Comparison of ENCODE assay signal across 1 cellular context in the genomic region with DNA sequence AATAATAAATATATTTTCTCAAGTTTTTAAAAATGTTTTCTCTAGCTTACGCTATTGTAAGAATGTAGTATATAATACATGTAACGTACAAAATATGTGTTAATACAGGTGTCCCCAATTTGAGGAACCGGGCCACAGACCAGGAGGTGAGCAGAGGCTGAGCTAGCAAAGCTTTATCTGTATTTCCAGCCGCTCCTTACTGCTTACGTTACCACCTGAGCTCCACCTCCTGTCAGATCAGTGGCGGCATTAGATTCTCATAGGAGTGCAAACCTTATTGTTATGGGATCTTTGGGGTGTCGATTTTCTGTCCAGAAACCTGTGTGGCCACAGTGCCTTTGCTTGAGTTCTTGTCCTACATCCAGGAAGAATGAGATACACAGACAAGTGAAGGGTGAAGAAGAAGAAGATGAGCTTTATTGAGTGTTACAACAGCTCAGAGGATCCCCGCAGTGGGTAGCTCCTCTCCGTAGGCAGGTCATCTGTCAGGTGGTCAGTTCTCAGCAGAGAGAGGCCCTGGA.
TF ChIP-seq lines count a peak whose summit lies in the region.

No MANE protein-coding gene starts in this region.

TF ChIP-seq in K562, 482 proteins besides CTCF, POLR2A, EP300 and RAD21 (continues in another document):
- TF ChIP-seq ZNF318 (IDR thresholded peaks at IDR 0.05; ENCODE audit: borderline replicate concordance in 1 of 2, low read depth in 1 of 2) = no peak
- TF ChIP-seq HMGN3 (IDR thresholded peaks at IDR 0.05; ENCODE audit: borderline replicate concordance, extremely low read depth, insufficient read length, low read depth, low read length) = no peak
- no peak for TF ChIP-seq ELF2 (CRISPR knock-in tag; IDR thresholded peaks at IDR 0.05)
- peak; percentile 44; the same call in 1 of the 2 replicates for TF ChIP-seq TCF3 (CRISPR knock-in tag; IDR thresholded peaks at IDR 0.05)
- TF ChIP-seq ZC3H11A (IDR thresholded peaks at IDR 0.05; ENCODE audit: low read depth, low read length) = no peak
- TF ChIP-seq POLR3A (IDR thresholded peaks at IDR 0.05; ENCODE audit: borderline replicate concordance, extremely low read depth, insufficient read depth, insufficient read length) = no peak
- no peak for TF ChIP-seq FOS (IDR thresholded peaks at IDR 0.05; ENCODE audit: extremely low read depth, insufficient read length)
- no peak for TF ChIP-seq TCFL5 (CRISPR knock-in tag; conservative IDR thresholded peaks at IDR 0.05)
- TF ChIP-seq, protein P1, sequence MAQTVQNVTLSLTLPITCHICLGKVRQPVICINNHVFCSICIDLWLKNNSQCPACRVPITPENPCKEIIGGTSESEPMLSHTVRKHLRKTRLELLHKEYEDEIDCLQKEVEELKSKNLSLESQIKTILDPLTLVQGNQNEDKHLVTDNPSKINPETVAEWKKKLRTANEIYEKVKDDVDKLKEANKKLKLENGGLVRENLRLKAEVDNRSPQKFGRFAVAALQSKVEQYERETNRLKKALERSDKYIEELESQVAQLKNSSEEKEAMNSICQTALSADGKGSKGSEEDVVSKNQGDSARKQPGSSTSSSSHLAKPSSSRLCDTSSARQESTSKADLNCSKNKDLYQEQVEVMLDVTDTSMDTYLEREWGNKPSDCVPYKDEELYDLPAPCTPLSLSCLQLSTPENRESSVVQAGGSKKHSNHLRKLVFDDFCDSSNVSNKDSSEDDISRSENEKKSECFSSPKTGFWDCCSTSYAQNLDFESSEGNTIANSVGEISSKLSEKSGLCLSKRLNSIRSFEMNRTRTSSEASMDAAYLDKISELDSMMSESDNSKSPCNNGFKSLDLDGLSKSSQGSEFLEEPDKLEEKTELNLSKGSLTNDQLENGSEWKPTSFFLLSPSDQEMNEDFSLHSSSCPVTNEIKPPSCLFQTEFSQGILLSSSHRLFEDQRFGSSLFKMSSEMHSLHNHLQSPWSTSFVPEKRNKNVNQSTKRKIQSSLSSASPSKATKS (CRISPR knock-in tag; IDR thresholded peaks at IDR 0.05) = no peak
- no peak for TF ChIP-seq ZNF589 (CRISPR knock-in tag; IDR thresholded peaks at IDR 0.05; ENCODE audit: low read depth)
- peak; percentile 14; the same call in 1 of the 2 replicates for TF ChIP-seq TAL1 (IDR thresholded peaks at IDR 0.05)
- no peak for TF ChIP-seq SMARCA5 (IDR thresholded peaks at IDR 0.05)
- no peak for TF ChIP-seq BRD4 (IDR thresholded peaks at IDR 0.05)
- no peak for TF ChIP-seq ZBTB1 (CRISPR knock-in tag; IDR thresholded peaks at IDR 0.05; ENCODE audit: borderline replicate concordance, low read depth)
- TF ChIP-seq KHSRP (IDR thresholded peaks at IDR 0.05) = no peak
- no peak for TF ChIP-seq PCBP1 (IDR thresholded peaks at IDR 0.05; ENCODE audit: low read depth, low read length, poor library complexity, severe bottlenecking)
- TF ChIP-seq SPI1 (IDR thresholded peaks at IDR 0.05; ENCODE audit: borderline replicate concordance, low read depth, low read length) = peak; percentile 43; the same call in 1 of the 2 replicates
- no peak for TF ChIP-seq PATZ1 (CRISPR knock-in tag; IDR thresholded peaks at IDR 0.05; ENCODE audit: borderline replicate concordance)
- TF ChIP-seq NUFIP1 (IDR thresholded peaks at IDR 0.05; ENCODE audit: partially characterized antibody) = no peak
- TF ChIP-seq ZEB2 (IDR thresholded peaks at IDR 0.05) = 0 out of 2 replicates have a peak, but pooled peaks have one; percentile 24
- TF ChIP-seq ATF3 (IDR thresholded peaks at IDR 0.05) = no peak
- TF ChIP-seq ATF3 (CRISPR knock-in tag; conservative IDR thresholded peaks at IDR 0.05) = no peak
- peak; percentile 37; the same call in 1 of the 2 replicates for TF ChIP-seq CXXC5 (CRISPR knock-in tag; IDR thresholded peaks at IDR 0.05)
- no peak for TF ChIP-seq SETDB1 (IDR thresholded peaks at IDR 0.05; ENCODE audit: low read length)
- TF ChIP-seq, protein P2, sequence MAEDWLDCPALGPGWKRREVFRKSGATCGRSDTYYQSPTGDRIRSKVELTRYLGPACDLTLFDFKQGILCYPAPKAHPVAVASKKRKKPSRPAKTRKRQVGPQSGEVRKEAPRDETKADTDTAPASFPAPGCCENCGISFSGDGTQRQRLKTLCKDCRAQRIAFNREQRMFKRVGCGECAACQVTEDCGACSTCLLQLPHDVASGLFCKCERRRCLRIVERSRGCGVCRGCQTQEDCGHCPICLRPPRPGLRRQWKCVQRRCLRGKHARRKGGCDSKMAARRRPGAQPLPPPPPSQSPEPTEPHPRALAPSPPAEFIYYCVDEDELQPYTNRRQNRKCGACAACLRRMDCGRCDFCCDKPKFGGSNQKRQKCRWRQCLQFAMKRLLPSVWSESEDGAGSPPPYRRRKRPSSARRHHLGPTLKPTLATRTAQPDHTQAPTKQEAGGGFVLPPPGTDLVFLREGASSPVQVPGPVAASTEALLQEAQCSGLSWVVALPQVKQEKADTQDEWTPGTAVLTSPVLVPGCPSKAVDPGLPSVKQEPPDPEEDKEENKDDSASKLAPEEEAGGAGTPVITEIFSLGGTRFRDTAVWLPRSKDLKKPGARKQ (CRISPR knock-in tag; IDR thresholded peaks at IDR 0.05) = no peak
- TF ChIP-seq SREBF2 (CRISPR knock-in tag; IDR thresholded peaks at IDR 0.05) = no peak
- TF ChIP-seq ETV5 (CRISPR knock-in tag; IDR thresholded peaks at IDR 0.05; ENCODE audit: low read depth) = no peak
- peak; percentile 33; the same call in 1 of the 2 replicates for TF ChIP-seq CBFA2T3 (IDR thresholded peaks at IDR 0.05)
- no peak for TF ChIP-seq EGR1 (conservative IDR thresholded peaks at IDR 0.05)
- no peak for TF ChIP-seq RERE (CRISPR knock-in tag; IDR thresholded peaks at IDR 0.05; ENCODE audit: borderline replicate concordance)
- TF ChIP-seq PHB2 (IDR thresholded peaks at IDR 0.05; ENCODE audit: low read depth) = no peak
- peak; percentile 38; the same call in 1 of the 2 replicates for TF ChIP-seq ARID1B (IDR thresholded peaks at IDR 0.05)
- no peak for TF ChIP-seq RBM15 (IDR thresholded peaks at IDR 0.05; ENCODE audit: insufficient read depth, low read length)
- TF ChIP-seq MCM5 (IDR thresholded peaks at IDR 0.05; ENCODE audit: low read depth) = no peak
- TF ChIP-seq ELK3 (CRISPR knock-in tag; IDR thresholded peaks at IDR 0.05) = no peak
- no peak for TF ChIP-seq ELF1 (tag; IDR thresholded peaks at IDR 0.05)
- no peak for TF ChIP-seq MECOM (CRISPR knock-in tag; IDR thresholded peaks at IDR 0.05)
- peak; percentile 57 for TF ChIP-seq RBM25 (IDR thresholded peaks at IDR 0.05; ENCODE audit: low read depth, low read length, severe bottlenecking)
